In the genomic region with DNA sequence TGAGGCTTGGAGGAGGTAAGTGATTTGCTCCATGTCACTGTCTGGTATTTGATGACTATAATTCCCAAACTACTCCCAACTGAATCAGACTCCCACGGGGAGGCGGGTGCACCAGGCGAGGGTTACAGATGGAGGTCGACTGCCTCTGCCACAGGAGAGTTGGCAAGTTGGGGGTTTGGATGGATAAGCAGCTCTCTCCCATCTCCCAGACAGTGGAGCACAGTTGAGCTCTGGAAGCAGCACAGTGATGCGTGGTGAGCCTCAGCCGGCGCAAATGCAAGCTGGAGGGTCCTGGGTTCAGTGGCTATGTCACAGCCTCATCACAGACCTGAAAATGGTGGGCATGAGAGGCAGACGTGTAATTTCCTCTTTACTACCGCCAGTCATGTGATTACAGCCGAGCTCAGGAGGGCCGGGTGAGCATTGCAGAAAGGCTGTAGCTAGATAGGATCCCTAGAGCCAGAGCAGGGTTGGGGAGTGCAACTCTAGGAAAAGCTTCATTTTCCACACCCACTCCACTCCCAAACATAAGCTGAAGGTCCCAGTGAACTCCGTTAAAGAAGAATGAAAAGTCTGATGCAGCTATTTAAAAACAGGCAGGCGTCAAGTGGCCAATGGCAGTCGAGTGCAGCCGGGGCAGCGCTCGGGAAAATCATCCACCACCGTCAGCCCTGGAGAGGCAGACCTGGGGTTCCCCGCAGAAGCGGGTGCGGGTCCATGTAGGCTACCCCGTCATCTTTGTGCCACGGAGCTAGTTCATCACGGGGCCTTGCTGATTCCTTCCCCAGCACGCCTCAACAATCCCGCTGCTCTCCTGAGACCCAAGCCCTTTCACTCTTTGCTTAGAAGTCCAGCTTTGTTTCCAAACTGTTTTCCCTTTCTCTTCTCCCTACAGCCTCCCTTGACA, we compare ENCODE assay signal across 1 cellular context.
TF ChIP-seq lines count a peak whose summit lies in the region.

No MANE protein-coding gene starts in this region.

TF ChIP-seq in endothelial cell of umbilical vein, 7 proteins besides CTCF, POLR2A, EP300 and RAD21:
- TF ChIP-seq EZH2 (IDR thresholded peaks at IDR 0.05; ENCODE audit: borderline replicate concordance, low read depth, low read length, severe bottlenecking) (peak; percentile 10), JUN (IDR thresholded peaks at IDR 0.05; ENCODE audit: borderline replicate concordance, insufficient read depth, insufficient read length, low read depth) (no peak)
